Comparison of ENCODE assay signal across 17 cellular contexts in genomic region chr17:28563475-28563874, GRCh38. TPM values are rescaled to one million over a fixed set of nuclear protein-coding genes. Genes with fewer than 3 reads are reported as not detected.
DNase-seq lines count a peak whose midpoint lies in the region; ATAC-seq, FAIRE-seq and TF ChIP-seq lines count a peak whose summit lies in the region.
"Had no signal": no experiment of that assay in that cellular context is flagged by ENCODE, and none has a peak within 500 bp of the region (broad histone marks: within the 10 kb centered on the region; RNA-seq: fewer than 3 reads in every experiment).

No MANE protein-coding gene starts in this region.

- H3K27ac ChIP-seq in astrocyte (ENCODE audit: low read depth, low read length): peak overlapping the region; percentile 26
- H3K27ac ChIP-seq in kidney (ENCODE audit: low read depth in 2 of 2, low read length in 2 of 2): peak overlapping the region; percentile 57 to 71

- H3K9me3 ChIP-seq in astrocyte (ENCODE audit: insufficient read depth, low read depth, low read length) (no peaks in the 10 kb centered on the region), kidney (ENCODE audit: control insufficient read depth in 1 of 2, low read length in 2 of 2) (no peaks in the 10 kb centered on the region)
- H3K9me3 ChIP-seq: spleen had no signal

- no peak for TF ChIP-seq CTCF in astrocyte (IDR thresholded peaks at IDR 0.05; ENCODE audit: insufficient read depth, low read depth, low read length)
- no peak for TF ChIP-seq CTCF in kidney (IDR thresholded peaks at IDR 0.05; ENCODE audit: borderline replicate concordance, extremely low read depth, insufficient read depth)

- H3K27ac Mint-ChIP-seq in astrocyte (ENCODE audit: unreplicated experiment) (peak overlapping the region; percentile 87), immature natural killer cell (no peak overlapping the region)
- H3K27ac Mint-ChIP-seq: activated CD4-positive, alpha-beta memory T cell treated with anti-CD3 and anti-CD28 coated beads for 36 hours; natural killer cell had no signal

- DNase-seq in left cardiac atrium (no peak), Right ventricle myocardium inferior (ENCODE audit: missing footprints) (no peak), astrocyte (ENCODE audit: low read depth) (peak; percentile 56), kidney (no peak), urothelium cell line (ENCODE audit: low spot score) (peak; percentile 57), immature natural killer cell (no peak)
- no peak for DNase-seq in stimulated activated naive CD4-positive, alpha-beta T cell treated with Interleukin-2 at 50 U/mL for 16 hours (lab: John Stamatoyannopoulos, UW)
- no peak for DNase-seq in stimulated activated CD4-positive, alpha-beta T cell treated with anti-CD3 and anti-CD28 coated beads, Interleukin-2, amount 100 ng/mL, for 24 hours
- DNase-seq: activated CD4-positive, alpha-beta memory T cell treated with anti-CD3 and anti-CD28 coated beads for 36 hours; activated effector memory CD4-positive, alpha-beta T cell treated with anti-CD3 and anti-CD28 coated beads, Interleukin-2, amount 50 U/mL, for 16 hours; caudate nucleus; erythroblast; natural killer cell; NCI-H2029 treated with DMSO at 0.1 percent for 48 hours; spleen; T-helper 1 cell had no signal

- peak overlapping the region; percentile 25 for H3K4me2 ChIP-seq in astrocyte (ENCODE audit: low read length)

- peaks cover 4% of the 10 kb centered on the region for H4K20me1 ChIP-seq in astrocyte (ENCODE audit: insufficient read depth, low read length)

- ATAC-seq in left cardiac atrium: peak; percentile 43 to 50
- no peak for ATAC-seq in Right ventricle myocardium inferior
- ATAC-seq: natural killer cell had no signal

- no peak overlapping the region for H3K9ac ChIP-seq in astrocyte (ENCODE audit: low read length)
- H3K9ac ChIP-seq in kidney (ENCODE audit: low read length in 2 of 2): no peak overlapping the region

- no peak for FAIRE-seq in astrocyte (lab: Jason Lieb, UNC)
- no peak for FAIRE-seq in kidney (lab: Jason Lieb, UNC)
- FAIRE-seq in urothelium cell line (lab: Jason Lieb, UNC): no peak
- FAIRE-seq: GM18507 had no signal

- H3K27me3 Mint-ChIP-seq in astrocyte (ENCODE audit: low read depth, unreplicated experiment) (no peaks in the 10 kb centered on the region), immature natural killer cell (ENCODE audit: low read depth in 3 of 3) (peaks cover 0 to 3% (median 0%) of the 10 kb centered on the region in 3 donors)
- H3K27me3 Mint-ChIP-seq: activated CD4-positive, alpha-beta memory T cell treated with anti-CD3 and anti-CD28 coated beads for 36 hours had no signal

- H3K4me1 Mint-ChIP-seq in astrocyte (ENCODE audit: low read depth, unreplicated experiment) (peaks cover 10% of the 10 kb centered on the region), immature natural killer cell (peaks cover 20 to 25% of the 10 kb centered on the region in 2 donors)

- H3K27me3 ChIP-seq in astrocyte (ENCODE audit: insufficient read depth, low read length): no peaks in the 10 kb centered on the region
- H3K27me3 ChIP-seq: spleen had no signal

- H3K79me2 ChIP-seq in astrocyte (ENCODE audit: insufficient read depth, low read length): peaks cover 30% of the 10 kb centered on the region

- H3K4me3 ChIP-seq in astrocyte (ENCODE audit: insufficient read depth, low read depth, low read length): no peak overlapping the region
- H3K4me3 ChIP-seq in kidney (ENCODE audit: low read length in 2 of 2): no peak overlapping the region
- H3K4me3 ChIP-seq: spleen had no signal

- intact Hi-C loops in left cardiac atrium (cut with DNase I) (no loop called here), Right ventricle myocardium inferior (cut with DNase I) (no loop called here), kidney (cut with DNase I) (no loop called here)

- no peak overlapping the region for H3K4me3 Mint-ChIP-seq in astrocyte (ENCODE audit: unreplicated experiment)
- H3K4me3 Mint-ChIP-seq in immature natural killer cell: no peak overlapping the region
- H3K4me3 Mint-ChIP-seq: activated CD4-positive, alpha-beta memory T cell treated with anti-CD3 and anti-CD28 coated beads for 36 hours; natural killer cell had no signal

- no peaks in the 10 kb centered on the region for H3K9me3 Mint-ChIP-seq in astrocyte (ENCODE audit: unreplicated experiment)
- no peaks in the 10 kb centered on the region for H3K9me3 Mint-ChIP-seq in immature natural killer cell
- H3K9me3 Mint-ChIP-seq: activated CD4-positive, alpha-beta memory T cell treated with anti-CD3 and anti-CD28 coated beads for 36 hours; natural killer cell had no signal

- peaks cover 7% of the 10 kb centered on the region for H3K4me1 ChIP-seq in astrocyte (ENCODE audit: insufficient read depth, low read length)
- peaks cover 8 to 10% of the 10 kb centered on the region in 2 donors for H3K4me1 ChIP-seq in kidney (ENCODE audit: control insufficient read depth in 1 of 2, insufficient read depth in 1 of 2, low read depth in 1 of 2, low read length in 2 of 2)

- H3K36me3 ChIP-seq in astrocyte (ENCODE audit: insufficient read depth, low read length) (peaks cover 5% of the 10 kb centered on the region), kidney (ENCODE audit: control insufficient read depth in 1 of 2, insufficient read depth in 2 of 2, low read length in 2 of 2) (peaks cover 9 to 14% of the 10 kb centered on the region in 2 donors)

- no peak overlapping the region for H2AFZ ChIP-seq in astrocyte (ENCODE audit: low read depth, low read length)

- peaks cover 18% of the 10 kb centered on the region for H3K36me3 Mint-ChIP-seq in astrocyte (ENCODE audit: low read depth, unreplicated experiment)
- peaks cover 12 to 41% (median 14%) of the 10 kb centered on the region in 3 donors for H3K36me3 Mint-ChIP-seq in immature natural killer cell
- H3K36me3 Mint-ChIP-seq: natural killer cell had no signal

RNA-seq across cellular contexts. Expression of gene PIGS, which starts 7.8 kb away (rescaled TPM):
- total RNA-seq in left cardiac atrium (10 to 100 TPM; 39.9 to 41.4 TPM), Right ventricle myocardium inferior (41.1 TPM), astrocyte (71.5 and 88.2 TPM in 2 replicates), kidney (75.0 TPM)
- polyA plus RNA-seq in kidney (ENCODE audit: insufficient read depth, low read depth, low replicate concordance) (60.6 TPM), immature natural killer cell (100 to 1,000 TPM in 1 of 3 donors, 10 to 100 TPM in 2; 71.7 to 135 (median 96.8) TPM)

RNA-seq across cellular contexts. Expression of gene UNC119, which starts 11.1 kb away (rescaled TPM):
- total RNA-seq in left cardiac atrium (10 to 100 TPM; 13.6 to 23.6 TPM), Right ventricle myocardium inferior (22.2 TPM), astrocyte (23.1 and 27.7 TPM in 2 replicates), kidney (19.0 TPM)
- polyA plus RNA-seq in kidney (ENCODE audit: insufficient read depth, low read depth, low replicate concordance) (60.7 TPM), immature natural killer cell (10 to 100 TPM; 45.4 to 61.1 (median 50.4) TPM)

RNA-seq across cellular contexts. Expression of gene ALDOC, which starts 13.2 kb away (rescaled TPM):
- total RNA-seq in left cardiac atrium: 100 to 1,000 TPM; 138 to 164 TPM
- total RNA-seq in Right ventricle myocardium inferior: 396 TPM
- total RNA-seq in astrocyte: 10.3 and 11.7 TPM in 2 replicates
- 7.1 TPM for total RNA-seq in kidney
- polyA plus RNA-seq in kidney (ENCODE audit: insufficient read depth, low read depth, low replicate concordance): 21.9 TPM
- polyA plus RNA-seq in immature natural killer cell: 10 to 100 TPM; 50.9 to 80.1 (median 53.2) TPM

RNA-seq across cellular contexts. Expression of gene SPAG5, which starts 35.4 kb away (rescaled TPM):
- total RNA-seq in left cardiac atrium: 1 to 10 TPM in 1 of 2 donors, under 1 TPM in 1; 0.97 to 2.7 TPM
- 1.6 TPM for total RNA-seq in Right ventricle myocardium inferior
- 7.0 and 8.7 TPM in 2 replicates for total RNA-seq in astrocyte
- total RNA-seq in kidney: 7.4 TPM
- polyA plus RNA-seq in kidney (ENCODE audit: insufficient read depth, low read depth, low replicate concordance): 123 TPM
- 1 to 10 TPM in 2 of 3 donors, under 1 TPM in 1; 0.73 to 4.1 (median 3.2) TPM for polyA plus RNA-seq in immature natural killer cell

RNA-seq across cellular contexts. Expression of gene RSKR, which starts 50.5 kb away (rescaled TPM):
- 1 to 10 TPM; 4.4 to 5.8 TPM for total RNA-seq in left cardiac atrium
- total RNA-seq in Right ventricle myocardium inferior: 5.0 TPM
- 10.4 and 13.5 TPM in 2 replicates for total RNA-seq in astrocyte
- total RNA-seq in kidney: 10.2 TPM
- polyA plus RNA-seq in kidney (ENCODE audit: insufficient read depth, low read depth, low replicate concordance): 4.1 TPM
- under 1 TPM in 1 of 3 donors, not detected in 2; 0.73 TPM for polyA plus RNA-seq in immature natural killer cell

Comparison
In these comparisons a context has a peak if more than half of its experiments do, and no peak if none do; other contexts are left out.
1. DNase-seq: peak in astrocyte (single experiment) and urothelium cell line (single experiment); none in left cardiac atrium (single experiment), Right ventricle myocardium inferior (single experiment), kidney (single experiment), stimulated activated naive CD4-positive, alpha-beta T cell treated with Interleukin-2 at 50 U/mL for 16 hours (single experiment), stimulated activated CD4-positive, alpha-beta T cell treated with anti-CD3 and anti-CD28 coated beads, Interleukin-2, amount 100 ng/mL, for 24 hours (0 of 2) and immature natural killer cell (0 of 3).
2. RNA of gene ALDOC, which starts 13.2 kb away (total RNA-seq): 396 TPM in Right ventricle myocardium inferior (single experiment) and 138 to 164 TPM in left cardiac atrium; 10.3 to 11.7 TPM in astrocyte and 7.1 TPM in kidney (single experiment); every median in the first group is over 10 times any median in the second.